12 cellular contexts compared by ENCODE assay signal in genomic region chr12:116244001-116244400, GRCh38. TPM values are rescaled to one million over a fixed set of nuclear protein-coding genes. Genes with fewer than 3 reads are reported as not detected.
DNase-seq lines count a peak whose midpoint lies in the region; ATAC-seq and TF ChIP-seq lines count a peak whose summit lies in the region.
"Had no signal": no experiment of that assay in that cellular context is flagged by ENCODE, and none has a peak within 500 bp of the region (broad histone marks: within the 10 kb centered on the region; RNA-seq: fewer than 3 reads in every experiment).

No MANE protein-coding gene starts in this region.

- H3K9me3 ChIP-seq in adipocyte (ENCODE audit: control insufficient read depth, low read length) (peaks cover 1% of the 10 kb centered on the region), mucosa of descending colon (no peaks in the 10 kb centered on the region)
- H3K9me3 ChIP-seq: ascending aorta, testis had no signal

- no peak for TF ChIP-seq CTCF in mucosa of descending colon (IDR thresholded peaks at IDR 0.05)

- no peaks in the 10 kb centered on the region for H3K36me3 ChIP-seq in adipocyte (ENCODE audit: control insufficient read depth, insufficient read depth, low read length, severe bottlenecking)
- no peaks in the 10 kb centered on the region for H3K36me3 ChIP-seq in mucosa of descending colon (ENCODE audit: low read depth)
- H3K36me3 ChIP-seq: ascending aorta had no signal

- H3K4me3 ChIP-seq in adipocyte (ENCODE audit: low read length) (no peak overlapping the region), mucosa of descending colon (no peak overlapping the region)
- H3K4me3 ChIP-seq: ascending aorta, skin epidermis, testis had no signal

- intact Hi-C loops in mucosa of descending colon (cut with DNase I, micrococcal nuclease) = no loop called here

- DNase-seq in ACHN (peak; percentile 69), DMS53 treated with DMSO at 0.1 percent for 48 hours (lab: John Stamatoyannopoulos, UW; ENCODE audit: unreplicated experiment) (peak; percentile 31), adipocyte (ENCODE audit: low read depth) (peak; percentile 37), mucosa of descending colon (no peak)
- DNase-seq in stimulated activated naive CD4-positive, alpha-beta T cell (lab: John Stamatoyannopoulos, UW) = no peak
- no peak for DNase-seq in activated CD4-positive, alpha-beta T cell treated with anti-CD3 and anti-CD28 coated beads for 48 hours
- DNase-seq: NCI-H2081 treated with DMSO at 0.1 percent for 48 hours, testis had no signal

- in situ Hi-C loops in ACHN (cut with HindIII; ENCODE audit: low pct_ligation_motif_present, low pct_unique_long_range_greater_than_20kb, low sequenced_read_pairs) = no loop called here

- no peak overlapping the region for H3K9ac ChIP-seq in adipocyte (ENCODE audit: low read length)

- peaks cover 20% of the 10 kb centered on the region for H3K4me1 ChIP-seq in adipocyte (ENCODE audit: control insufficient read depth, insufficient read depth, low read length)
- peaks cover 23% of the 10 kb centered on the region for H3K4me1 ChIP-seq in mucosa of descending colon (ENCODE audit: low read depth)

- ATAC-seq in mucosa of descending colon (peak; percentile 60), HG02678 (IDR thresholded peaks at IDR 0.05; ENCODE audit: unreplicated experiment) (no peak), GM18511 (IDR thresholded peaks at IDR 0.05; ENCODE audit: unreplicated experiment) (no peak)

- no peaks in the 10 kb centered on the region for H3K27me3 ChIP-seq in adipocyte (replicated peaks; ENCODE audit: control insufficient read depth, insufficient read depth, low read length)
- H3K27me3 ChIP-seq: ascending aorta, testis had no signal

RNA-seq across cellular contexts. Expression of gene MED13L, which starts 33.5 kb away (rescaled TPM):
- 100 to 1,000 TPM in 2 of 3 donors, 10 to 100 TPM in 1; 96.9 to 165 (median 135) TPM for total RNA-seq in mucosa of descending colon

Comparison
In these comparisons a context has a peak if more than half of its experiments do, and no peak if none do; other contexts are left out.
1. DNase-seq: peak in ACHN (single experiment), DMS53 treated with DMSO at 0.1 percent for 48 hours (single experiment) and adipocyte (single experiment); none in mucosa of descending colon (0 of 3), stimulated activated naive CD4-positive, alpha-beta T cell (0 of 6) and activated CD4-positive, alpha-beta T cell treated with anti-CD3 and anti-CD28 coated beads for 48 hours (single experiment).